Comparison of ENCODE assay signal across 8 cellular contexts in genomic region chr12:118714051-118714460, GRCh38.
A peak's percentile ranks its signal among the peaks of the same experiment; 100 is the strongest.
DNase-seq lines count a peak whose midpoint lies in the region; ATAC-seq, FAIRE-seq and TF ChIP-seq lines count a peak whose summit lies in the region.

No MANE protein-coding gene starts in this region.

- no peak for TF ChIP-seq POLR2A in GM12892 (IDR thresholded peaks at IDR 0.05; ENCODE audit: low read depth, low read length)

- H3K9me3 ChIP-seq in colonic mucosa: no peaks in the 10 kb centered on the region

- no peaks in the 10 kb centered on the region for H3K4me1 ChIP-seq in colonic mucosa

- H3K27ac ChIP-seq in colonic mucosa: no peak overlapping the region

- FAIRE-seq in GM12892 (lab: Jason Lieb, UNC): peak; percentile 90

- intact Hi-C loops in colonic mucosa (cut with DNase I): no loop called here

- H3K27me3 ChIP-seq in colonic mucosa: no peaks in the 10 kb centered on the region

- ATAC-seq in HG03520 (IDR thresholded peaks at IDR 0.05; ENCODE audit: unreplicated experiment): peak; percentile 63
- ATAC-seq in HG03139 (IDR thresholded peaks at IDR 0.05; ENCODE audit: unreplicated experiment): no peak

- no peak overlapping the region for H3K4me3 ChIP-seq in colonic mucosa

- no peak overlapping the region for H3K9ac ChIP-seq in colonic mucosa (ENCODE audit: low read depth in 2 of 2, low read length in 2 of 2)

- peak in 8 of 14 donors; percentile 0 to 19 (median 4) for DNase-seq in C1 segment of cervical spinal cord (lab: John Stamatoyannopoulos, UW)
- DNase-seq in GM12892 (ENCODE audit: insufficient read length): peak; percentile 23
- DNase-seq in NCI-H748 treated with DMSO at 0.1 percent for 48 hours (lab: John Stamatoyannopoulos, UW): peak; percentile 74
- DNase-seq in colonic mucosa: peak; percentile 29
- peak; percentile 55 for DNase-seq in retina
- no peak for DNase-seq in DMS114 treated with DMSO at 0.1 percent for 48 hours (lab: John Stamatoyannopoulos, UW; ENCODE audit: unreplicated experiment)

- no peak for TF ChIP-seq CTCF in colonic mucosa (IDR thresholded peaks at IDR 0.05)

- H3K36me3 ChIP-seq in colonic mucosa: no peaks in the 10 kb centered on the region
